22 cellular contexts compared by ENCODE assay signal in genomic region chr1:100616121-100616621, GRCh38.
"Had no signal": no experiment of that assay in that cellular context is flagged by ENCODE, and none has a peak within 500 bp of the region (broad histone marks: within the 10 kb centered on the region; RNA-seq: fewer than 3 reads in every experiment).

No MANE protein-coding gene starts in this region.

- H3K4me1 ChIP-seq: gastroesophageal sphincter, heart right ventricle, left lung, vagina had no signal

- H3K9me3 ChIP-seq: gastroesophageal sphincter, heart right ventricle, left lung, neutrophil, vagina had no signal

- H3K27me3 ChIP-seq: gastroesophageal sphincter, heart right ventricle, left lung, neutrophil, vagina had no signal

- H3K4me3 ChIP-seq: gastroesophageal sphincter, heart right ventricle, left lung, vagina had no signal

- H3K36me3 ChIP-seq: gastroesophageal sphincter, heart right ventricle, left lung, neutrophil, vagina had no signal

- ATAC-seq: gastroesophageal sphincter; heart right ventricle; left lung; naive thymus-derived CD8-positive, alpha-beta T cell; stimulated activated naive B cell treated with anti-CD40 and anti-IgM and Interleukin-4, amounts not matched to agents 10 μg/mL and 1 μg/mL and 100 μg/mL, for 72 hours; WTC11 had no signal

- H3K27ac ChIP-seq: epithelial cell of prostate, gastroesophageal sphincter, heart right ventricle, left lung, neutrophil, vagina had no signal

- DNase-seq: activated CD4-positive, alpha-beta T cell treated with anti-CD3 and anti-CD28 coated beads, Interleukin-2, amount 50 U/mL, for 48 hours; activated CD8-positive, alpha-beta memory T cell treated with anti-CD3 and anti-CD28 coated beads, Interleukin-2, amount 50 U/mL, for 48 hours; activated naive CD4-positive, alpha-beta T cell treated with Interleukin-2 at 50 U/mL for 16 hours; activated naive CD8-positive, alpha-beta T cell treated with anti-CD3 and anti-CD28 coated beads, Interleukin-2, amount 10 ng/mL, durations not matched to agents 7 days and 5 days; activated T-cell treated with anti-CD3 and anti-CD28 coated beads, Interleukin-2, amount 50 U/mL, for 48 hours; amygdala; cortex of kidney; heart right ventricle; islet precursor cell; left lung; naive thymus-derived CD8-positive, alpha-beta T cell; posterior cingulate gyrus; retina; stimulated activated CD4-positive, alpha-beta T cell treated with anti-CD3 and anti-CD28 coated beads, Interleukin-2, amount 100 ng/mL, for 48 hours; stimulated activated CD8-positive, alpha-beta memory T cell treated with anti-CD3 and anti-CD28 coated beads, Interleukin-4, amount 100 ng/mL, for 48 hours; stimulated activated naive B cell treated with anti-CD40 and anti-IgM and Interleukin-4, amounts not matched to agents 10 μg/mL and 1 μg/mL and 100 μg/mL, for 72 hours; T1000 had no signal
